ENCODE assay signal across 8 cellular contexts in the genomic region with DNA sequence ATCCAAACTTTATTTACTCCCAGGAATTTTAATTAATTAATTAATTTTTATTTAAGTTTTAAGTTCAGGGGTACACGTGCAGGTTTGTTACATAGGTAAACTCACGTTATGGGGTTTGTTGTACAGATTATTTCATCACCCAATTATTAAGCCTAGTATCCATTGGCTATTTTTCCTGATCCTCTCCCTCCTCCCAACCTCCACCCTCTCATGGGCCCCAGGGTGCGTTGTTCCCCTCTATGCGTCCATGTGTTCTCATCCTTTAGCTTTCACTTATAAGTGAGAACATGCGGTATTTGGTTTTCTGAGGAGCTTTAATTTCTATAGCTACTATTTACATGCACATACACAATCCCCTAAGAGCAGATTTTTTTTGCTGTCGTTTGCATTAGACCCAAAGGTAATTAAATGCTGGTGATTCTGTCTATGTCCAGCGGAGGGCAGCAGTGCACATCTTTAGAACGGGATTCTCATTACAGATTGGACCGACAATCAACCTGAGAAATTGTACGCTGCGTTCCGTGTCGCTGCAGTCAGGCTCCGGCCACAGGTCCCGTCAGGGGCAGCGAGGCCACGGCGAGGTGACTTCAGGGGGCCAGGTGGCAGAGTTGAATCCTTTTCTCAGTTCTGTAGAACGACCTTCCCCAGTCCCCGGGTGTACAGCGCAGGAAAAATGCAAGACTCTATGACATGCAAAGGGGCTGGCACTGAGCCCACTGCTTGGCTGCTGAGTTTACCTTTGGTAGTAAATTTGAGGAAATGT. TPM values are rescaled to one million over a fixed set of nuclear protein-coding genes. Genes with fewer than 3 reads are reported as not detected.
DNase-seq lines count a peak whose midpoint lies in the region; TF ChIP-seq lines count a peak whose summit lies in the region.

No MANE protein-coding gene starts in this region.

- peak overlapping the region; percentile 52; the same call in 1 of the 2 replicates for H2AFZ ChIP-seq in SK-N-SH (ENCODE audit: low read depth)

- peaks cover 24% of the 10 kb centered on the region for H3K27me3 Mint-ChIP-seq in HFFc6 (ENCODE audit: insufficient read depth)
- peaks cover 2% of the 10 kb centered on the region for H3K27me3 Mint-ChIP-seq in glutamatergic neuron (ENCODE audit: unreplicated experiment)

- H3K27ac Mint-ChIP-seq in HFFc6: no peak overlapping the region
- H3K27ac Mint-ChIP-seq in glutamatergic neuron (ENCODE audit: unreplicated experiment): no peak overlapping the region

- intact Hi-C loops in transverse colon (cut with DNase I; ENCODE audit: low total_unique reads): no loop called here

- no peaks in the 10 kb centered on the region for H3K9me3 ChIP-seq in SK-N-SH
- no peaks in the 10 kb centered on the region for H3K9me3 ChIP-seq in transverse colon

- TF ChIP-seq POLR2A in NB4 (IDR thresholded peaks at IDR 0.05; ENCODE audit: extremely low read depth, insufficient read length) (no peak), transverse colon (IDR thresholded peaks at IDR 0.05) (no peak)

- TF ChIP-seq EP300 in SK-N-SH (IDR thresholded peaks at IDR 0.05; ENCODE audit: borderline replicate concordance in 1 of 2, low read depth in 1 of 2, low read length in 1 of 2): no peak
- TF ChIP-seq EP300 in transverse colon (IDR thresholded peaks at IDR 0.05; ENCODE audit: low read depth): no peak

- TF ChIP-seq RAD21 in SK-N-SH (IDR thresholded peaks at IDR 0.05; ENCODE audit: low read length): peak; percentile 77

- POLR2A ChIA-PET in GM10248 (lab: Yijun Ruan, JAX) (no interaction called here), SK-N-SH (lab: Yijun Ruan, JAX) (no interaction called here)

- H3F3A ChIP-seq in SK-N-SH (replicated peaks; ENCODE audit: insufficient read depth): peaks cover 15% of the 10 kb centered on the region

- in situ Hi-C loops in transverse colon (cut with MboI; ENCODE audit: low pct_ligation_motif_present in 1 of 4, low pct_unique_long_range_greater_than_20kb in 1 of 4, low sequenced_read_pairs in 3 of 4): loop anchor here in 2 of 4 donors (10.0 to 25.0 kb wide), 2 partner anchors 565 to 932 kb away; no protein-coding TSS in a partner anchor

- peak overlapping the region; percentile 83 for H3K4me3 Mint-ChIP-seq in HFFc6
- H3K4me3 Mint-ChIP-seq in glutamatergic neuron (ENCODE audit: unreplicated experiment): peak overlapping the region; percentile 58

- peaks cover 31% of the 10 kb centered on the region for H3K4me1 Mint-ChIP-seq in HFFc6 (ENCODE audit: low read depth)
- H3K4me1 Mint-ChIP-seq in glutamatergic neuron (ENCODE audit: low read depth, unreplicated experiment): no peaks in the 10 kb centered on the region

- H3K9me3 Mint-ChIP-seq in HFFc6 (no peaks in the 10 kb centered on the region), glutamatergic neuron (ENCODE audit: unreplicated experiment) (no peaks in the 10 kb centered on the region)

- no peaks in the 10 kb centered on the region for H3K9me2 ChIP-seq in SK-N-SH

- TF ChIP-seq CTCF in GM10248 (IDR thresholded peaks at IDR 0.05; ENCODE audit: control extremely low read depth, extremely low read depth, low read depth, missing control alignments): peak; percentile 88
- TF ChIP-seq CTCF in HFFc6 (IDR thresholded peaks at IDR 0.05): peak; percentile 84
- TF ChIP-seq CTCF in NB4 (IDR thresholded peaks at IDR 0.05; ENCODE audit: low read depth, low read length): peak; percentile 66
- peak; percentile 85 for TF ChIP-seq CTCF in SK-N-SH (IDR thresholded peaks at IDR 0.05)
- TF ChIP-seq CTCF in glutamatergic neuron (IDR thresholded peaks at IDR 0.05; ENCODE audit: partially characterized antibody, unreplicated experiment): peak; percentile 78
- TF ChIP-seq CTCF in transverse colon (IDR thresholded peaks at IDR 0.05): peak; percentile 71 to 82 (median 76)

- CTCF ChIA-PET in GM10248 (lab: Yijun Ruan, JAX) (interaction anchor here (0.7 to 3.1 kb wide), 16 partner anchors 9 to 857 kb away, joined by 3 to 11 read pairs (median 4); a partner anchor contains a TSS), SK-N-SH (lab: Yijun Ruan, JAX) (interaction anchor here (0.6 to 9.5 kb wide), 15 partner anchors 8 to 807 kb away, joined by 3 to 104 read pairs (median 3); a partner anchor contains a TSS)

- no peak overlapping the region for H3K4me3 ChIP-seq in NB4 (ENCODE audit: low read depth, low read length)
- peak overlapping the region; percentile 47 to 59 for H3K4me3 ChIP-seq in SK-N-SH (ENCODE audit: low read depth in 2 of 2, low read length in 1 of 2)
- H3K4me3 ChIP-seq in transverse colon: peak overlapping the region in 3 of 4 donors; percentile 10 to 28 (median 16)

- no peaks in the 10 kb centered on the region for H3K79me2 ChIP-seq in SK-N-SH (ENCODE audit: insufficient read depth)

- H4K20me1 ChIP-seq in SK-N-SH (ENCODE audit: insufficient read depth): no peaks in the 10 kb centered on the region

- H3K36me3 Mint-ChIP-seq in HFFc6 (ENCODE audit: low read depth) (no peaks in the 10 kb centered on the region), glutamatergic neuron (ENCODE audit: unreplicated experiment) (no peaks in the 10 kb centered on the region)

- 2% methylated on average over 18 of the region's 21 CpGs for WGBS in SK-N-SH (ENCODE audit: low lambda C conversion rate)
- 4 to 23% methylated on average over 4 to 21 of the region's 21 CpGs for WGBS in transverse colon (ENCODE audit: low coverage in 1 of 2), 2 donors

- H3K36me3 ChIP-seq in SK-N-SH (replicated peaks in 1 of 2; ENCODE audit: control insufficient read depth in 1 of 2, insufficient read depth in 2 of 2, low read length in 1 of 2) (no peaks in the 10 kb centered on the region), transverse colon (no peaks in the 10 kb centered on the region)

- DNase-seq in GM10248 (ENCODE audit: extremely low spot score): peak; percentile 72
- peak; percentile 46 for DNase-seq in HFFc6
- DNase-seq in NB4 (ENCODE audit: low read depth): peak; percentile 67
- peak; percentile 74 for DNase-seq in SK-N-SH
- peak; percentile 76 for DNase-seq in activated naive CD4-positive, alpha-beta T cell treated with anti-CD3 and anti-CD28 coated beads, Interleukin-2, amount 50 U/mL, for 16 hours
- DNase-seq in glutamatergic neuron: peak; percentile 72
- peak; percentile 65 for DNase-seq in pons (ENCODE audit: low spot score)
- peak; percentile 83 for DNase-seq in transverse colon

- H3K27me3 ChIP-seq in SK-N-SH (ENCODE audit: insufficient read depth): no peaks in the 10 kb centered on the region
- H3K27me3 ChIP-seq in transverse colon: peaks cover 42% of the 10 kb centered on the region

- peak overlapping the region; percentile 21; the same call in 1 of the 2 replicates for H3K9ac ChIP-seq in SK-N-SH

- H3K4me2 ChIP-seq in SK-N-SH: peak overlapping the region; percentile 73

- H3K27ac ChIP-seq in SK-N-SH (ENCODE audit: low read depth in 2 of 2, low read length in 1 of 2): peak overlapping the region in 1 of 2 experiments; percentile 77; a peak in 2 of 4 replicates
- no peak overlapping the region for H3K27ac ChIP-seq in transverse colon

- no peaks in the 10 kb centered on the region; a peak in 1 of 4 replicates for H3K4me1 ChIP-seq in SK-N-SH (ENCODE audit: control insufficient read depth in 1 of 2, insufficient read depth in 2 of 2, low read depth in 1 of 2, low read length in 1 of 2)
- peaks cover 0 to 12% (median 5%) of the 10 kb centered on the region in 4 donors for H3K4me1 ChIP-seq in transverse colon

TF ChIP-seq in SK-N-SH, 30 proteins besides CTCF, POLR2A, EP300 and RAD21:
- peak; percentile 63 for TF ChIP-seq NFIC (IDR thresholded peaks at IDR 0.05; ENCODE audit: borderline replicate concordance)
- 0 out of 2 replicates have a peak, but pooled peaks have one; percentile 17 for TF ChIP-seq RCOR1 (IDR thresholded peaks at IDR 0.05; ENCODE audit: low read length)
- peak; percentile 55 for TF ChIP-seq CHD2 (IDR thresholded peaks at IDR 0.05; ENCODE audit: low read length, partially characterized antibody)
- no peak for TF ChIP-seq FOSL2 (IDR thresholded peaks at IDR 0.05; ENCODE audit: borderline replicate concordance, low read depth)
- TF ChIP-seq SMC3 (IDR thresholded peaks at IDR 0.05; ENCODE audit: low read depth, low read length): peak; percentile 70
- no peak for TF ChIP-seq TCF12 (IDR thresholded peaks at IDR 0.05)

RNA-seq across cellular contexts. Expression of a gene that starts 11.6 kb away (rescaled TPM):
- not detected for total RNA-seq in HFFc6 (2021; fragmentation: NEBNext Ultra II Directional; extraction: Animal tissue kit (Norgen Biotek cat#: 25700))
- polyA plus RNA-seq in SK-N-SH (2012; rRNA removed): 0.13 and 0.15 TPM in 2 replicates
- 0.12 and 0.14 TPM in 2 replicates for polyA plus RNA-seq in SK-N-SH (2012; cell fraction: cytosol; rRNA removed)
- polyA plus RNA-seq in SK-N-SH (2012; cell fraction: nucleus; rRNA removed): 0.04 and 0.08 TPM in 2 replicates
- not detected for total RNA-seq in glutamatergic neuron (ENCODE audit: unreplicated experiment)
- total RNA-seq in transverse colon: 100 to 1,000 TPM in 1 of 4 donors, 10 to 100 TPM in 3; 50.4 to 141 (median 71.2) TPM

RNA-seq across cellular contexts. Expression of a gene that starts 51.9 kb away (rescaled TPM):
- total RNA-seq in HFFc6 (2021; fragmentation: NEBNext Ultra II Directional; extraction: Animal tissue kit (Norgen Biotek cat#: 25700)): 1 to 10 TPM in 1 of 6 experiments, under 1 TPM in 5; 0.17 to 1.2 (median 0.35) TPM
- polyA plus RNA-seq in SK-N-SH (2012; rRNA removed): 3.9 and 4.2 TPM in 2 replicates
- polyA plus RNA-seq in SK-N-SH (2012; cell fraction: cytosol; rRNA removed): 3.2 and 3.6 TPM in 2 replicates
- 4.2 and 5.0 TPM in 2 replicates for polyA plus RNA-seq in SK-N-SH (2012; cell fraction: nucleus; rRNA removed)
- total RNA-seq in glutamatergic neuron (ENCODE audit: unreplicated experiment) (0.54 TPM), transverse colon (10 to 100 TPM; 12.4 to 38.9 (median 27.0) TPM)

Comparison
In these comparisons a context has a peak if more than half of its experiments do, and no peak if none do; other contexts are left out.
1. RNA of a gene that starts 11.6 kb away (total RNA-seq): 50.4 to 141 TPM in transverse colon; not detected in HFFc6 and not detected in glutamatergic neuron (single experiment); every median in the first group is over 10 times any median in the second.
2. Peak in every context shown above with its lines, with median percentiles within 50 percentile points of each other: DNase-seq and CTCF ChIP-seq.